ENCODE assay signal across 8 cellular contexts in genomic region chr9:10268500-10269485, GRCh38.
DNase-seq lines count a peak whose midpoint lies in the region; ATAC-seq and TF ChIP-seq lines count a peak whose summit lies in the region.

No MANE protein-coding gene starts in this region.

- ATAC-seq in HG02870 (IDR thresholded peaks at IDR 0.05; ENCODE audit: unreplicated experiment) = no peak

- WGBS in mammary epithelial cell (ENCODE audit: low coverage, missing lambda C conversion rate) = 8% methylated on average over 8 of the region's 8 CpGs

- H2AFZ ChIP-seq in mammary epithelial cell (ENCODE audit: low read depth, low read length) = peak overlapping the region; percentile 92

- H3K4me3 ChIP-seq in H7 (ENCODE audit: insufficient read depth, low read depth, low read length) = no peak overlapping the region
- H3K4me3 ChIP-seq in mammary epithelial cell (replicated peaks in 1 of 3; ENCODE audit: insufficient read depth in 1 of 3, low read depth in 2 of 3, low read length in 3 of 3) = peak overlapping the region in 1 of 3 experiments; percentile 9

- intact Hi-C loops in mammary epithelial cell (cut with micrococcal nuclease) = loop anchor here (1.0 kb wide), 3 partner anchors 36 to 223 kb away; no protein-coding TSS in a partner anchor

- peak; percentile 60 to 77 for TF ChIP-seq CTCF in mammary epithelial cell (conservative IDR thresholded peaks at IDR 0.05 in 1 of 2, IDR thresholded peaks at IDR 0.05 in 1 of 2; ENCODE audit: extremely low read depth in 1 of 2, insufficient read depth in 1 of 2, low read depth in 1 of 2, low read length in 2 of 2)

- H3K4me3 Mint-ChIP-seq in activated naive CD8-positive, alpha-beta T cell treated with anti-CD3 and anti-CD28 coated beads for 36 hours = no peak overlapping the region

- BruUV-seq in mammary epithelial cell (replicated peaks; lab: Mats Ljungman, UMichigan) = no TSS peak

- in situ Hi-C loops in mammary epithelial cell (cut with MboI; ENCODE audit: low sequenced_read_pairs in 2 of 2) = loop anchor here in 1 of 2 donors (25.0 kb wide), 1 partner anchor 206 kb away; no protein-coding TSS in a partner anchor

- DNase-seq in COR-L47 (lab: John Stamatoyannopoulos, UW) = peak; percentile 67
- DNase-seq in H7 = peak; percentile 43
- DNase-seq in NCI-H1930 (lab: John Stamatoyannopoulos, UW) = peak; percentile 36 to 43
- peak; percentile 28 for DNase-seq in mammary epithelial cell
- DNase-seq in medulla oblongata (ENCODE audit: extremely low spot score) = peak; percentile 70
- DNase-seq in NK-92 (lab: John Stamatoyannopoulos, UW; ENCODE audit: unreplicated experiment) = no peak
- DNase-seq in activated naive CD8-positive, alpha-beta T cell treated with anti-CD3 and anti-CD28 coated beads for 36 hours = no peak

- dilution Hi-C loops in mammary epithelial cell (cut with HindIII; ENCODE audit: low sequenced_read_pairs) = no loop called here

- peaks cover 5% of the 10 kb centered on the region for H3K9me3 Mint-ChIP-seq in activated naive CD8-positive, alpha-beta T cell treated with anti-CD3 and anti-CD28 coated beads for 36 hours

- H3K4me1 Mint-ChIP-seq in activated naive CD8-positive, alpha-beta T cell treated with anti-CD3 and anti-CD28 coated beads for 36 hours = no peaks in the 10 kb centered on the region

- H3K27me3 ChIP-seq in H7 (ENCODE audit: control insufficient read depth, insufficient read depth, low read length) (no peaks in the 10 kb centered on the region), mammary epithelial cell (ENCODE audit: insufficient read depth, low read length) (no peaks in the 10 kb centered on the region)

- H3K9ac ChIP-seq in mammary epithelial cell (ENCODE audit: insufficient read depth, low read length) = no peak overlapping the region

- CTCF ChIA-PET in mammary epithelial cell (lab: Charles Lee; ENCODE audit: low non-redundant PET) = interaction anchor here (0.5 to 1.3 kb wide), 4 partner anchors 221 to 1678 kb away, joined by 3 to 20 read pairs (median 5); no protein-coding TSS in a partner anchor

- H3K27ac ChIP-seq in mammary epithelial cell (ENCODE audit: insufficient read depth, low read depth, low read length) = no peak overlapping the region

- H3K36me3 Mint-ChIP-seq in activated naive CD8-positive, alpha-beta T cell treated with anti-CD3 and anti-CD28 coated beads for 36 hours = no peaks in the 10 kb centered on the region

- H3K4me2 ChIP-seq in mammary epithelial cell (ENCODE audit: insufficient read depth, low read depth, low read length) = peak overlapping the region; percentile 76

- peaks cover 16% of the 10 kb centered on the region for H3K4me1 ChIP-seq in mammary epithelial cell (ENCODE audit: insufficient read depth, low read length)

- no peak overlapping the region for H3K27ac Mint-ChIP-seq in activated naive CD8-positive, alpha-beta T cell treated with anti-CD3 and anti-CD28 coated beads for 36 hours

- H3K9me3 ChIP-seq in mammary epithelial cell (replicated peaks; ENCODE audit: insufficient read depth, low read length) = no peaks in the 10 kb centered on the region

- H3K36me3 ChIP-seq in H7 (replicated peaks; ENCODE audit: control insufficient read depth, insufficient read depth, low read length) (no peaks in the 10 kb centered on the region), mammary epithelial cell (ENCODE audit: insufficient read depth, low read length) (no peaks in the 10 kb centered on the region)

- no peaks in the 10 kb centered on the region for H4K20me1 ChIP-seq in mammary epithelial cell (ENCODE audit: insufficient read depth, low read length)

- no peaks in the 10 kb centered on the region for H3K27me3 Mint-ChIP-seq in activated naive CD8-positive, alpha-beta T cell treated with anti-CD3 and anti-CD28 coated beads for 36 hours

- no peaks in the 10 kb centered on the region for H3K79me2 ChIP-seq in mammary epithelial cell (ENCODE audit: insufficient read depth, low read length)

Comparison
In these comparisons a context has a peak if more than half of its experiments do, and no peak if none do; other contexts are left out.
1. DNase-seq: peak in COR-L47 (single experiment), H7 (single experiment), NCI-H1930 (2 of 2), mammary epithelial cell (single experiment) and medulla oblongata (single experiment); none in NK-92 (single experiment) and activated naive CD8-positive, alpha-beta T cell treated with anti-CD3 and anti-CD28 coated beads for 36 hours (single experiment).